Comparison of ENCODE assay signal across 12 cellular contexts in genomic region chr6:134619789-134620188, GRCh38.
DNase-seq lines count a peak whose midpoint lies in the region; ATAC-seq and TF ChIP-seq lines count a peak whose summit lies in the region.
"Had no signal": no experiment of that assay in that cellular context is flagged by ENCODE, and none has a peak within 500 bp of the region (broad histone marks: within the 10 kb centered on the region; RNA-seq: fewer than 3 reads in every experiment).

No MANE protein-coding gene starts in this region.

- TF ChIP-seq CTCF in AG10803 (conservative IDR thresholded peaks at IDR 0.05; ENCODE audit: low read length): no peak

- DNase-seq in AG10803 (ENCODE audit: low read depth) (peak; percentile 82), M059J (ENCODE audit: low read depth) (peak; percentile 79), brain pericyte (ENCODE audit: low read depth, low spot score) (peak; percentile 17), kidney glomerular epithelial cell (lab: John Stamatoyannopoulos, UW) (peak; percentile 16), amygdala (lab: John Stamatoyannopoulos, UW) (no peak)
- DNase-seq: activated CD8-positive, alpha-beta memory T cell treated with anti-CD3 and anti-CD28 coated beads, Interleukin-2, amount 10 ng/mL, durations not matched to agents 7 days and 5 days; activated naive CD8-positive, alpha-beta T cell treated with anti-CD3 and anti-CD28 coated beads for 36 hours; natural killer cell had no signal

- H3K4me3 ChIP-seq in AG10803 (ENCODE audit: low read length): no peak overlapping the region
- H3K4me3 ChIP-seq: BLaER1 treated with 17β-estradiol and CSF1 and Interleukin-3, amounts not matched to agents 10 nM and 100 nM had no signal

- ATAC-seq in GM21619 (IDR thresholded peaks at IDR 0.05; ENCODE audit: unreplicated experiment) (no peak), HG02970 (IDR thresholded peaks at IDR 0.05; ENCODE audit: low FRiP score, unreplicated experiment) (no peak), GM19467 (IDR thresholded peaks at IDR 0.05; ENCODE audit: unreplicated experiment) (no peak)
- ATAC-seq: activated CD8-positive, alpha-beta memory T cell treated with anti-CD3 and anti-CD28 coated beads, Interleukin-2, amount 10 ng/mL, durations not matched to agents 7 days and 5 days; natural killer cell had no signal

Comparison
In these comparisons a context has a peak if more than half of its experiments do, and no peak if none do; other contexts are left out.
1. DNase-seq: peak in AG10803 (single experiment), M059J (single experiment), brain pericyte (single experiment) and kidney glomerular epithelial cell (single experiment); none in amygdala (0 of 56).